In genomic region chr19:17243340-17243853, GRCh38 we compare ENCODE assay signal across 6 cellular contexts. TPM values are rescaled to one million over a fixed set of nuclear protein-coding genes. Genes with fewer than 3 reads are reported as not detected.
A peak's percentile ranks its signal among the peaks of the same experiment; 100 is the strongest.
DNase-seq lines count a peak whose midpoint lies in the region; ATAC-seq and TF ChIP-seq lines count a peak whose summit lies in the region.

No MANE protein-coding gene starts in this region.

- peaks cover 3% of the 10 kb centered on the region for H3K27me3 Mint-ChIP-seq in activated T-cell treated with anti-CD3 and anti-CD28 coated beads, Interleukin-2, amount 50 U/mL, for 4 hours (ENCODE audit: low read depth)
- H3K27me3 Mint-ChIP-seq in activated T-cell treated with anti-CD3 and anti-CD28 coated beads, Interleukin-2, amount 50 U/mL, for 72 hours (ENCODE audit: low read depth), result peaks cover 9% of the 10 kb centered on the region

- no peaks in the 10 kb centered on the region for H3K36me3 ChIP-seq in transverse colon

- TF ChIP-seq EP300 in transverse colon (IDR thresholded peaks at IDR 0.05; ENCODE audit: low read depth), result no peak

- in situ Hi-C loops in transverse colon (cut with MboI; ENCODE audit: low pct_ligation_motif_present in 1 of 4, low pct_unique_long_range_greater_than_20kb in 1 of 4, low sequenced_read_pairs in 3 of 4), result no loop called here

- peaks cover 5% of the 10 kb centered on the region for H3K4me1 Mint-ChIP-seq in activated T-cell treated with anti-CD3 and anti-CD28 coated beads, Interleukin-2, amount 50 U/mL, for 4 hours (ENCODE audit: low read depth)
- peaks cover 10% of the 10 kb centered on the region for H3K4me1 Mint-ChIP-seq in activated T-cell treated with anti-CD3 and anti-CD28 coated beads, Interleukin-2, amount 50 U/mL, for 72 hours (ENCODE audit: low read depth)

- DNase-seq in activated T-cell treated with anti-CD3 and anti-CD28 coated beads, Interleukin-2, amount 50 U/mL, for 4 hours, result no peak
- DNase-seq in activated T-cell treated with anti-CD3 and anti-CD28 coated beads, Interleukin-2, amount 50 U/mL, for 72 hours, result no peak
- peak; percentile 60 for DNase-seq in transverse colon
- no peak for DNase-seq in NCI-H2196 (lab: John Stamatoyannopoulos, UW; ENCODE audit: unreplicated experiment)
- no peak for DNase-seq in foreskin keratinocyte

- 28 to 53% methylated on average over 3 to 10 of the region's 10 CpGs for WGBS in transverse colon (ENCODE audit: low coverage in 1 of 2), 2 donors

- peak overlapping the region; percentile 89 to 95 (median 94) for H3K27ac ChIP-seq in transverse colon
- no peak overlapping the region for H3K27ac ChIP-seq in foreskin keratinocyte

- no peak for ATAC-seq in activated T-cell treated with anti-CD3 and anti-CD28 coated beads, Interleukin-2, amount 50 U/mL, for 4 hours
- ATAC-seq in activated T-cell treated with anti-CD3 and anti-CD28 coated beads, Interleukin-2, amount 50 U/mL, for 72 hours (replicated peaks in 1 of 2), result no peak
- ATAC-seq in foreskin keratinocyte, result no peak

- no peaks in the 10 kb centered on the region for H3K9me3 Mint-ChIP-seq in activated T-cell treated with anti-CD3 and anti-CD28 coated beads, Interleukin-2, amount 50 U/mL, for 4 hours
- no peaks in the 10 kb centered on the region for H3K9me3 Mint-ChIP-seq in activated T-cell treated with anti-CD3 and anti-CD28 coated beads, Interleukin-2, amount 50 U/mL, for 72 hours

- intact Hi-C loops in transverse colon (cut with DNase I; ENCODE audit: low total_unique reads), result no loop called here

- TF ChIP-seq CTCF in transverse colon (IDR thresholded peaks at IDR 0.05), result no peak
- TF ChIP-seq CTCF in foreskin keratinocyte (conservative IDR thresholded peaks at IDR 0.05), result no peak

- peak overlapping the region; percentile 74 for H3K4me3 ChIP-seq in iPS-18c (ENCODE audit: insufficient read depth, low read depth, low read length)
- H3K4me3 ChIP-seq in transverse colon, result peak overlapping the region; percentile 63 to 97 (median 87)

- no peaks in the 10 kb centered on the region for H3K9me3 ChIP-seq in iPS-18c (ENCODE audit: control insufficient read depth, insufficient read depth, low read length)
- H3K9me3 ChIP-seq in transverse colon, result no peaks in the 10 kb centered on the region

- H3K4me3 Mint-ChIP-seq in activated T-cell treated with anti-CD3 and anti-CD28 coated beads, Interleukin-2, amount 50 U/mL, for 4 hours, result peak overlapping the region; percentile 70
- H3K4me3 Mint-ChIP-seq in activated T-cell treated with anti-CD3 and anti-CD28 coated beads, Interleukin-2, amount 50 U/mL, for 72 hours, result peak overlapping the region in 1 of 2 donors; percentile 20

- TF ChIP-seq POLR2A in transverse colon (IDR thresholded peaks at IDR 0.05), result no peak

- H3K27me3 ChIP-seq in transverse colon, result no peaks in the 10 kb centered on the region
- no peaks in the 10 kb centered on the region for H3K27me3 ChIP-seq in foreskin keratinocyte

- peaks cover 28 to 75% (median 64%) of the 10 kb centered on the region in 4 donors for H3K4me1 ChIP-seq in transverse colon
- H3K4me1 ChIP-seq in foreskin keratinocyte, result peaks cover 4% of the 10 kb centered on the region

- no peak overlapping the region for H3K27ac Mint-ChIP-seq in activated T-cell treated with anti-CD3 and anti-CD28 coated beads, Interleukin-2, amount 50 U/mL, for 72 hours

- no peaks in the 10 kb centered on the region for H3K36me3 Mint-ChIP-seq in activated T-cell treated with anti-CD3 and anti-CD28 coated beads, Interleukin-2, amount 50 U/mL, for 4 hours (ENCODE audit: insufficient read depth)
- H3K36me3 Mint-ChIP-seq in activated T-cell treated with anti-CD3 and anti-CD28 coated beads, Interleukin-2, amount 50 U/mL, for 72 hours (ENCODE audit: insufficient read depth in 2 of 2), result no peaks in the 10 kb centered on the region

RNA-seq across cellular contexts. Expression of gene NR2F6, which starts 2.3 kb away (rescaled TPM):
- total RNA-seq in activated T-cell treated with anti-CD3 and anti-CD28 coated beads, Interleukin-2, amount 50 U/mL, for 4 hours, result 10 to 100 TPM; 10.1 to 14.4 (median 13.6) TPM
- total RNA-seq in activated T-cell treated with anti-CD3 and anti-CD28 coated beads, Interleukin-2, amount 50 U/mL, for 72 hours, result 1 to 10 TPM; 4.7 to 6.4 TPM
- total RNA-seq in transverse colon (100 to 1,000 TPM; 156 to 362 (median 206) TPM), foreskin keratinocyte (30.2 and 35.3 TPM in 2 replicates)
- polyA plus RNA-seq in foreskin keratinocyte, result 37.9 and 41.6 TPM in 2 replicates

RNA-seq across cellular contexts. Expression of gene OCEL1, which starts 17.4 kb away (rescaled TPM):
- 1 to 10 TPM; 5.0 to 8.0 (median 5.4) TPM for total RNA-seq in activated T-cell treated with anti-CD3 and anti-CD28 coated beads, Interleukin-2, amount 50 U/mL, for 4 hours
- total RNA-seq in activated T-cell treated with anti-CD3 and anti-CD28 coated beads, Interleukin-2, amount 50 U/mL, for 72 hours, result 10 to 100 TPM; 19.3 to 19.4 TPM
- 10 to 100 TPM in 3 of 4 donors, 1 to 10 TPM in 1; 4.8 to 42.6 (median 29.9) TPM for total RNA-seq in transverse colon
- 12.3 and 14.4 TPM in 2 replicates for total RNA-seq in foreskin keratinocyte
- polyA plus RNA-seq in foreskin keratinocyte, result 16.7 and 21.7 TPM in 2 replicates

RNA-seq across cellular contexts. Expression of gene USHBP1, which starts 21.1 kb away (rescaled TPM):
- under 1 TPM in 1 of 3 donors, not detected in 2; 0.19 TPM for total RNA-seq in activated T-cell treated with anti-CD3 and anti-CD28 coated beads, Interleukin-2, amount 50 U/mL, for 4 hours
- total RNA-seq in activated T-cell treated with anti-CD3 and anti-CD28 coated beads, Interleukin-2, amount 50 U/mL, for 72 hours, result under 1 TPM; 0.19 to 0.46 TPM
- total RNA-seq in transverse colon, result 1 to 10 TPM in 1 of 4 donors, under 1 TPM in 2, not detected in 1; 0.79 to 1.2 (median 0.96) TPM
- not detected in 2 replicates for total RNA-seq in foreskin keratinocyte
- polyA plus RNA-seq in foreskin keratinocyte, result 0.04 TPM in 1 of 2 replicates, not detected in the other

RNA-seq across cellular contexts. Expression of gene BABAM1, which starts 23.8 kb away (rescaled TPM):
- 100 to 1,000 TPM; 124 to 130 (median 128) TPM for total RNA-seq in activated T-cell treated with anti-CD3 and anti-CD28 coated beads, Interleukin-2, amount 50 U/mL, for 4 hours
- 10 to 100 TPM; 86.6 to 96.1 TPM for total RNA-seq in activated T-cell treated with anti-CD3 and anti-CD28 coated beads, Interleukin-2, amount 50 U/mL, for 72 hours
- total RNA-seq in transverse colon (100 to 1,000 TPM in 1 of 4 donors, 10 to 100 TPM in 3; 56.2 to 364 (median 80.2) TPM), foreskin keratinocyte (95.7 and 95.9 TPM in 2 replicates)
- polyA plus RNA-seq in foreskin keratinocyte, result 119 and 122 TPM in 2 replicates

RNA-seq across cellular contexts. Expression of gene USE1, which starts 28.2 kb away (rescaled TPM):
- 10 to 100 TPM; 35.9 to 47.3 (median 46.6) TPM for total RNA-seq in activated T-cell treated with anti-CD3 and anti-CD28 coated beads, Interleukin-2, amount 50 U/mL, for 4 hours
- 10 to 100 TPM; 27.2 to 32.8 TPM for total RNA-seq in activated T-cell treated with anti-CD3 and anti-CD28 coated beads, Interleukin-2, amount 50 U/mL, for 72 hours
- total RNA-seq in transverse colon (10 to 100 TPM; 18.3 to 30.7 (median 24.5) TPM), foreskin keratinocyte (20.7 and 21.5 TPM in 2 replicates)
- 33.1 and 36.8 TPM in 2 replicates for polyA plus RNA-seq in foreskin keratinocyte
